19 cellular contexts compared by ENCODE assay signal in genomic region chr1:85295006-85295431, GRCh38. TPM values are rescaled to one million over a fixed set of nuclear protein-coding genes. Genes with fewer than 3 reads are reported as not detected.
A peak's percentile ranks its signal among the peaks of the same experiment; 100 is the strongest.
DNase-seq lines count a peak whose midpoint lies in the region; ATAC-seq and TF ChIP-seq lines count a peak whose summit lies in the region.
"Had no signal": no experiment of that assay in that cellular context is flagged by ENCODE, and none has a peak within 500 bp of the region (broad histone marks: within the 10 kb centered on the region; RNA-seq: fewer than 3 reads in every experiment).

No MANE protein-coding gene starts in this region.

- H3K9me3 ChIP-seq in HEK293 (ENCODE audit: control insufficient read depth, insufficient read depth, low read depth, low read length) (no peaks in the 10 kb centered on the region), esophagus (ENCODE audit: control insufficient read depth in 2 of 2, insufficient read depth in 1 of 2, low read depth in 1 of 2, low read length in 1 of 2) (no peaks in the 10 kb centered on the region), testis (no peaks in the 10 kb centered on the region)
- H3K9me3 ChIP-seq: left ventricle myocardium inferior, stomach had no signal

- CTCF ChIA-PET in HEK293 (lab: Yijun Ruan, JAX), result interaction anchor here (1.1 kb wide), 1 partner anchor 13 kb away, joined by 4 read pairs; no protein-coding TSS in a partner anchor

- TF ChIP-seq CTCF in HEK293 (tag by site-specific recombination; IDR thresholded peaks at IDR 0.05) (no peak), progenitor cell of endocrine pancreas (IDR thresholded peaks at IDR 0.05; ENCODE audit: unreplicated experiment) (no peak), testis (IDR thresholded peaks at IDR 0.05) (no peak)

- no peaks in the 10 kb centered on the region for H3K9me3 Mint-ChIP-seq in progenitor cell of endocrine pancreas (ENCODE audit: low read depth)
- no peaks in the 10 kb centered on the region for H3K9me3 Mint-ChIP-seq in activated naive CD8-positive, alpha-beta T cell treated with anti-CD3 and anti-CD28 coated beads, Interleukin-2, amount 50 U/mL, for 24 hours
- H3K9me3 Mint-ChIP-seq: endodermal cell, HFFc6, naive B cell, WTC11 had no signal

- H3K27ac ChIP-seq in HEK293 (ENCODE audit: extremely low read depth, low read depth, low read length) (no peak overlapping the region), esophagus (ENCODE audit: low read depth in 2 of 2, low read length in 1 of 2) (peak overlapping the region; percentile 25 to 63), testis (no peak overlapping the region)
- H3K27ac ChIP-seq: C4-2B, left ventricle myocardium inferior, parathyroid adenoma, stomach had no signal

- TF ChIP-seq POLR2A in testis (IDR thresholded peaks at IDR 0.05), result no peak

- H3K4me3 ChIP-seq in HEK293 (ENCODE audit: low read depth, low read length) (no peak overlapping the region), esophagus (ENCODE audit: low read depth in 1 of 2, low read length in 2 of 2) (no peak overlapping the region), testis (no peak overlapping the region)
- H3K4me3 ChIP-seq: GM12878, left ventricle myocardium inferior, stomach had no signal

- H3K27me3 ChIP-seq in esophagus (ENCODE audit: control insufficient read depth in 1 of 2, insufficient read depth in 2 of 2, low read length in 2 of 2) (no peaks in the 10 kb centered on the region), testis (no peaks in the 10 kb centered on the region)
- H3K27me3 ChIP-seq: stomach had no signal

- H3K4me1 Mint-ChIP-seq in progenitor cell of endocrine pancreas (ENCODE audit: low read depth), result peaks cover 2% of the 10 kb centered on the region
- H3K4me1 Mint-ChIP-seq in activated naive CD8-positive, alpha-beta T cell treated with anti-CD3 and anti-CD28 coated beads, Interleukin-2, amount 50 U/mL, for 24 hours, result peaks cover 41% of the 10 kb centered on the region

- no peak overlapping the region for H3K4me3 Mint-ChIP-seq in progenitor cell of endocrine pancreas (ENCODE audit: low read depth)
- H3K4me3 Mint-ChIP-seq in activated naive CD8-positive, alpha-beta T cell treated with anti-CD3 and anti-CD28 coated beads, Interleukin-2, amount 50 U/mL, for 24 hours, result no peak overlapping the region
- H3K4me3 Mint-ChIP-seq: endodermal cell, HFFc6, naive B cell, WTC11 had no signal

- H3K36me3 ChIP-seq in HEK293 (ENCODE audit: control insufficient read depth in 2 of 2, insufficient read depth in 1 of 2, low read length in 2 of 2) (no peaks in the 10 kb centered on the region), esophagus (ENCODE audit: control insufficient read depth in 2 of 2, insufficient read depth in 2 of 2, low read length in 1 of 2) (no peaks in the 10 kb centered on the region), testis (ENCODE audit: low read depth, missing control alignments) (no peaks in the 10 kb centered on the region)
- H3K36me3 ChIP-seq: left ventricle myocardium inferior, stomach had no signal

- intact Hi-C loops in testis (cut with DNase I; ENCODE audit: low total_unique reads), result no loop called here

- H3K36me3 Mint-ChIP-seq in progenitor cell of endocrine pancreas (ENCODE audit: insufficient read depth), result no peaks in the 10 kb centered on the region
- H3K36me3 Mint-ChIP-seq in activated naive CD8-positive, alpha-beta T cell treated with anti-CD3 and anti-CD28 coated beads, Interleukin-2, amount 50 U/mL, for 24 hours (ENCODE audit: low read depth), result peaks cover 2% of the 10 kb centered on the region
- H3K36me3 Mint-ChIP-seq: WTC11 had no signal

- 28 to 38% methylated on average over 3 of the region's 3 CpGs for WGBS in esophagus, 2 donors
- WGBS in testis, 2 donors, result 55 to 59% methylated on average over 3 of the region's 3 CpGs

- peak; percentile 94 for DNase-seq in RKO (ENCODE audit: low spot score)
- no peak for DNase-seq in progenitor cell of endocrine pancreas (ENCODE audit: low spot score, unreplicated experiment)
- no peak for DNase-seq in activated naive CD8-positive, alpha-beta T cell treated with anti-CD3 and anti-CD28 coated beads, Interleukin-2, amount 50 U/mL, for 24 hours
- DNase-seq in T-helper 9 cell, result no peak
- DNase-seq in testis, result no peak
- DNase-seq in SKM-1 (lab: John Stamatoyannopoulos, UW; ENCODE audit: unreplicated experiment), result no peak
- DNase-seq: caudate nucleus, endodermal cell, HFFc6, left ventricle myocardium inferior, naive B cell, NCI-H1436, stomach had no signal

- peaks cover 4% of the 10 kb centered on the region for H3K27me3 Mint-ChIP-seq in progenitor cell of endocrine pancreas
- H3K27me3 Mint-ChIP-seq in activated naive CD8-positive, alpha-beta T cell treated with anti-CD3 and anti-CD28 coated beads, Interleukin-2, amount 50 U/mL, for 24 hours, result peaks cover 23% of the 10 kb centered on the region
- H3K27me3 Mint-ChIP-seq: naive B cell had no signal

- POLR2A ChIA-PET in HEK293 (lab: Yijun Ruan, JAX), result interaction anchor here (0.5 kb wide), 1 partner anchor 151 kb away, joined by 3 read pairs; no protein-coding TSS in a partner anchor

- H3K27ac Mint-ChIP-seq in progenitor cell of endocrine pancreas, result peak overlapping the region; percentile 31
- H3K27ac Mint-ChIP-seq in activated naive CD8-positive, alpha-beta T cell treated with anti-CD3 and anti-CD28 coated beads, Interleukin-2, amount 50 U/mL, for 24 hours, result no peak overlapping the region
- H3K27ac Mint-ChIP-seq: endodermal cell, HFFc6, naive B cell, WTC11 had no signal

- no peak for ATAC-seq in activated naive CD8-positive, alpha-beta T cell treated with anti-CD3 and anti-CD28 coated beads, Interleukin-2, amount 50 U/mL, for 24 hours
- ATAC-seq: GM12878, WTC11 had no signal

- peaks cover 18% of the 10 kb centered on the region for H3K4me1 ChIP-seq in HEK293 (ENCODE audit: control insufficient read depth, insufficient read depth, low read length)
- H3K4me1 ChIP-seq in esophagus (ENCODE audit: control insufficient read depth in 2 of 2, insufficient read depth in 2 of 2, low read length in 1 of 2), result peaks cover 2 to 16% of the 10 kb centered on the region in 2 donors
- H3K4me1 ChIP-seq in testis, result no peaks in the 10 kb centered on the region
- H3K4me1 ChIP-seq: parathyroid adenoma had no signal

TF ChIP-seq in HEK293, 187 proteins besides CTCF, POLR2A, EP300 and RAD21:
- no peak for TF ChIP-seq GLI4 (tag by site-specific recombination; IDR thresholded peaks at IDR 0.05)
- no peak for TF ChIP-seq KLF8 (tag by site-specific recombination; IDR thresholded peaks at IDR 0.05)
- TF ChIP-seq TCF7L2 (IDR thresholded peaks at IDR 0.05; ENCODE audit: borderline replicate concordance, low read depth, low read length), result no peak
- TF ChIP-seq ZNF341 (tag by site-specific recombination; IDR thresholded peaks at IDR 0.05; ENCODE audit: low read depth), result no peak
- no peak for TF ChIP-seq ZBTB26 (tag by site-specific recombination; optimal IDR thresholded peaks at IDR 0.05)
- TF ChIP-seq ZNF16 (tag by site-specific recombination; IDR thresholded peaks at IDR 0.05; ENCODE audit: low read depth), result no peak
- no peak for TF ChIP-seq ZNF354C (tag by site-specific recombination; IDR thresholded peaks at IDR 0.05; ENCODE audit: borderline replicate concordance, low read depth)
- TF ChIP-seq ZNF560 (tag by site-specific recombination; IDR thresholded peaks at IDR 0.05; ENCODE audit: borderline replicate concordance), result no peak
- TF ChIP-seq SCRT1 (tag by site-specific recombination; IDR thresholded peaks at IDR 0.05; ENCODE audit: borderline replicate concordance), result no peak
- no peak for TF ChIP-seq ZNF114 (tag by site-specific recombination; IDR thresholded peaks at IDR 0.05)
- TF ChIP-seq ZNF174 (tag by site-specific recombination; IDR thresholded peaks at IDR 0.05), result no peak
- 0 out of 2 replicates have a peak, but pooled peaks have one; percentile 14 for TF ChIP-seq KLF10 (tag by site-specific recombination; IDR thresholded peaks at IDR 0.05)
- no peak for TF ChIP-seq ZBTB17 (tag by site-specific recombination; IDR thresholded peaks at IDR 0.05)
- 0 out of 2 replicates have a peak, but pooled peaks have one; percentile 12 for TF ChIP-seq GLIS1 (tag by site-specific recombination; IDR thresholded peaks at IDR 0.05)

RNA-seq across cellular contexts. Expression of gene BCL10, which starts 18.6 kb away (rescaled TPM):
- 10 to 100 TPM; 11.5 to 13.1 TPM for polyA plus RNA-seq in esophagus
- total RNA-seq in progenitor cell of endocrine pancreas, result 19.9 and 20.9 TPM in 2 replicates
- total RNA-seq in testis, result 10 to 100 TPM; 16.8 to 21.2 TPM
- polyA plus RNA-seq in testis (ENCODE audit: insufficient read depth, low read depth, low replicate concordance), result 16.5 TPM

RNA-seq across cellular contexts. Expression of gene C1orf52, which starts 35.6 kb away (rescaled TPM):
- polyA plus RNA-seq in esophagus (10 to 100 TPM; 12.4 to 17.8 TPM), testis (ENCODE audit: insufficient read depth, low read depth, low replicate concordance) (37.9 TPM)
- total RNA-seq in progenitor cell of endocrine pancreas (41.0 and 42.2 TPM in 2 replicates), testis (10 to 100 TPM; 34.0 to 40.3 TPM)

Comparison
In these comparisons a context has a peak if more than half of its experiments do, and no peak if none do; other contexts are left out.
1. H3K27ac ChIP-seq: peak in esophagus (2 of 2); none in HEK293 (single experiment) and testis (0 of 2).